ENCODE assay signal across 16 cellular contexts in the genomic region with DNA sequence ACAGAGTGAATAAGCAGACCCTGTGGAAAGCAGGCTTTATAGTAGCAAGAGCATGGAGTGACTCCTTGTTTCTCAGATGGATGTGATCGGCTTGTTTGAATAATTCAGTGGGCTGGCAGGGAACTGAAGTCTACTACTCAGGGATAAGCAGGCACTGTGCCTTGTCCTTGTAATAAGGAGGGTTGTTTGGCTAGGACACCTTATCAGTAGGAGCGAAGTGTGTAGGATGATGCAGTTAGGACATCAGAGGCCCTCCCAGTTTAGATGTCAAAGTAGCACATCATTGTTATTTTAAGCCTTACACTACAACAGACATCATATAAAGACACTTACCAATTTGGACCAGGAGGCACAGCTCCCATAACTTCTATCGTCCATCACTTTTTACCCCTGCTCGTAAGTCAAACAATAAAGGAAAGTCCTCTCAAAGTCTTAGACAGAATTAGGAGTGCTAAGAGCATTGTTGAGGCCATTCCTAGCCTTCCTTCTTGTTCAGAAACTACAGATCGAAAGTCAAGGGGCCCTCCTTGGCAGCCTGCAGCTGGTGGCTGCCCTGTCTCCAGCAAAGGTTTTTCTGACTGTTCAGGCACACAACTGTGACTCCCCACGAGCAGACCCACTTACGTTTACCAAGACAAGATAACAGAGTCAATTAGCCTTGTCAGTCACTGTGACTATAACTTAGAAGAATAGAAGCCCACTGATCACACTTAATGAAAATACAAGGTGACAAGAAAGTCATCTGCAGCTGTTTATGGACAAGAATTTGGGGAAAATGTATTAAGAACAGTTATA.
"Had no signal": no experiment of that assay in that cellular context is flagged by ENCODE, and none has a peak within 500 bp of the region (broad histone marks: within the 10 kb centered on the region; RNA-seq: fewer than 3 reads in every experiment).

No MANE protein-coding gene starts in this region.

- H3K27me3 ChIP-seq: pancreas, tibial artery had no signal

- DNase-seq: activated CD4-positive, alpha-beta memory T cell treated with anti-CD3 and anti-CD28 coated beads for 36 hours; activated CD4-positive, alpha-beta T cell treated with anti-CD3 and anti-CD28 coated beads for 48 hours; activated naive CD4-positive, alpha-beta T cell treated with Interleukin-2 at 50 U/mL for 16 hours; activated naive CD8-positive, alpha-beta T cell treated with anti-CD3 and anti-CD28 coated beads, Interleukin-2, amount 10 ng/mL, durations not matched to agents 7 days and 5 days; activated T-cell treated with anti-CD3 and anti-CD28 coated beads, Interleukin-2, amount 50 U/mL, for 48 hours; amniotic stem cell; foreskin melanocyte; hippocampal formation; pancreas; psoas muscle; right cardiac atrium; stimulated activated CD4-positive, alpha-beta T cell treated with anti-CD3 and anti-CD28 coated beads, Interleukin-4, amount 100 ng/mL, for 24 hours; stimulated activated naive CD4-positive, alpha-beta T cell treated with Interleukin-2 at 50 U/mL for 16 hours; substantia nigra; T1000; tibial artery had no signal

- H3K4me3 ChIP-seq: pancreas, psoas muscle, tibial artery had no signal

- H3K9me3 ChIP-seq: pancreas, psoas muscle, tibial artery had no signal

- H3K27ac ChIP-seq: pancreas, psoas muscle, tibial artery had no signal

- ATAC-seq: pancreas, psoas muscle had no signal

- H3K4me1 ChIP-seq: pancreas, psoas muscle, tibial artery had no signal

- H3K36me3 ChIP-seq: pancreas, tibial artery had no signal

- FAIRE-seq: pancreas had no signal
